In the genomic region with DNA sequence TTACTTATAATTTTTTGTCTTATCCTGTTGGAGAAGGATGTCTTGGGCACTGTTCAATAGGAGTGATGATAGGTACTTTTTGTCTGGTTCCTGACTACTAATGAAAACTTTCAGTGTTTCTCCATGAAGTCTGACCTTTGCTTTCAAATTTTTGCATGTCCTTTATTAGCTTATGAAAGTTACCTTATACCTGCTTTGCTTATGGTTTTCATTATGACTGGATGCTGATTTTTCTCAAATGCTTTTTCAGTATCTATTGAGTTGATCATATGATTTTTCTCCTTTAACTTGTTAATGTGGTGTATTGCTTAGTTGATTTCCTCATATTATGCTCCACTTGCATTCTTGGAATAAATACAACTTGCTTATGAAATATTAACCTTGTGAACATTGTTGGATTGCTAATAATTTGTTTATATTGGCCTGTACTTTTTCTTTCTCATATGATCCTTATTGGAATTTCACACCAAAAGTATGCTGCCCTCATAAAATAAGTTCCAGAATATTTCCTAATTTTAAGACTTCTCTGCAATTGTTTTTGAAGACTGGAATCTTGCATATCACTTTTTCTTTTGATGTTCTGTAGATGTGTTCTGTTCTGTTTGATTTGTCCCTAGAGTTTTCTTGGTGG, we compare ENCODE assay signal across 21 cellular contexts.
DNase-seq lines count a peak whose midpoint lies in the region; ATAC-seq, FAIRE-seq and TF ChIP-seq lines count a peak whose summit lies in the region.
"Had no signal": no experiment of that assay in that cellular context is flagged by ENCODE, and none has a peak within 500 bp of the region (broad histone marks: within the 10 kb centered on the region; RNA-seq: fewer than 3 reads in every experiment).

No MANE protein-coding gene starts in this region.

- no peak for TF ChIP-seq CTCF in kidney (IDR thresholded peaks at IDR 0.05; ENCODE audit: borderline replicate concordance, extremely low read depth, insufficient read depth)

- peak; percentile 58 for ATAC-seq in GM18511 (IDR thresholded peaks at IDR 0.05; ENCODE audit: unreplicated experiment)
- peak; percentile 71 for ATAC-seq in HG03571 (IDR thresholded peaks at IDR 0.05; ENCODE audit: unreplicated experiment)
- ATAC-seq: activated naive CD8-positive, alpha-beta T cell treated with anti-CD3 and anti-CD28 coated beads, Interleukin-2, amount 50 U/mL, for 24 hours; HCT116; left lung; naive thymus-derived CD4-positive, alpha-beta T cell had no signal

- no peak overlapping the region for H3K27ac ChIP-seq in GM23248
- H3K27ac ChIP-seq in kidney (ENCODE audit: low read depth in 2 of 2, low read length in 2 of 2): no peak overlapping the region
- H3K27ac ChIP-seq: BLaER1, left lung, tibial artery had no signal

- H3K9ac ChIP-seq in GM23248 (no peak overlapping the region), kidney (ENCODE audit: low read length in 2 of 2) (no peak overlapping the region)
- H3K9ac ChIP-seq: BLaER1 had no signal

- H3K4me2 ChIP-seq in GM23248 (ENCODE audit: unreplicated experiment): no peak overlapping the region
- H3K4me2 ChIP-seq: BLaER1 had no signal

- peak; percentile 41 for FAIRE-seq in kidney (lab: Jason Lieb, UNC)
- FAIRE-seq: RCC 7860 had no signal

- no peaks in the 10 kb centered on the region for H3K9me2 ChIP-seq in GM23248 (ENCODE audit: insufficient read depth)

- no peaks in the 10 kb centered on the region for H3K36me3 ChIP-seq in GM23248 (ENCODE audit: low read depth)
- no peaks in the 10 kb centered on the region for H3K36me3 ChIP-seq in kidney (ENCODE audit: control insufficient read depth in 1 of 2, insufficient read depth in 2 of 2, low read length in 2 of 2)
- H3K36me3 ChIP-seq: BLaER1, left lung, tibial artery had no signal

- H3K4me3 ChIP-seq in GM23248 (no peak overlapping the region), kidney (ENCODE audit: low read length in 2 of 2) (no peak overlapping the region)
- H3K4me3 ChIP-seq: BLaER1, left lung, tibial artery had no signal

- H2AFZ ChIP-seq in GM23248: no peak overlapping the region

- peak; percentile 1 for DNase-seq in GM23248
- DNase-seq in kidney: no peak
- DNase-seq in posterior cingulate gyrus: no peak
- DNase-seq in GF-D8 (lab: John Stamatoyannopoulos, UW): no peak
- DNase-seq in activated CD4-positive, alpha-beta T cell treated with anti-CD3 and anti-CD28 coated beads for 4 hours: no peak
- DNase-seq in stimulated activated CD4-positive, alpha-beta T cell treated with anti-CD3 and anti-CD28 coated beads, Interleukin-2, amount 100 ng/mL, for 48 hours: no peak
- DNase-seq: activated CD4-positive, CD25-positive, alpha-beta regulatory T cell treated with anti-CD3 and anti-CD28 coated beads, Interleukin-2, amount 50 U/mL, for 72 hours; activated naive CD8-positive, alpha-beta T cell treated with anti-CD3 and anti-CD28 coated beads, Interleukin-2, amount 50 U/mL, for 24 hours; cerebellar nuclear complex; DMS53; hypothalamus; KBM-7; left lung; naive thymus-derived CD4-positive, alpha-beta T cell; NCI-H1417 treated with DMSO at 0.1 percent for 48 hours; tibial artery had no signal

- intact Hi-C loops in kidney (cut with DNase I): no loop called here
- intact Hi-C loops in posterior cingulate gyrus (cut with DNase I): no loop called here

- no peaks in the 10 kb centered on the region for H4K20me1 ChIP-seq in GM23248 (ENCODE audit: insufficient read depth)
- H4K20me1 ChIP-seq: BLaER1 had no signal

- H3K9me3 ChIP-seq in GM23248 (ENCODE audit: low read depth) (no peaks in the 10 kb centered on the region), kidney (ENCODE audit: control insufficient read depth in 1 of 2, low read length in 2 of 2) (no peaks in the 10 kb centered on the region)
- H3K9me3 ChIP-seq: BLaER1, left lung, tibial artery had no signal

- H3K4me1 ChIP-seq in GM23248 (ENCODE audit: insufficient read depth) (no peaks in the 10 kb centered on the region), kidney (ENCODE audit: control insufficient read depth in 1 of 2, insufficient read depth in 1 of 2, low read depth in 1 of 2, low read length in 2 of 2) (no peaks in the 10 kb centered on the region)
- H3K4me1 ChIP-seq: BLaER1, left lung had no signal

- H3K79me2 ChIP-seq in GM23248 (ENCODE audit: insufficient read depth): no peaks in the 10 kb centered on the region

- H3K27me3 ChIP-seq in GM23248 (replicated peaks; ENCODE audit: insufficient read depth): peaks cover 39% of the 10 kb centered on the region
- H3K27me3 ChIP-seq: BLaER1, left lung had no signal

- no peaks in the 10 kb centered on the region for H3F3A ChIP-seq in GM23248 (ENCODE audit: insufficient read depth)

- in situ Hi-C loops in GM23248 (cut with MboI): no loop called here
